In the genomic region with DNA sequence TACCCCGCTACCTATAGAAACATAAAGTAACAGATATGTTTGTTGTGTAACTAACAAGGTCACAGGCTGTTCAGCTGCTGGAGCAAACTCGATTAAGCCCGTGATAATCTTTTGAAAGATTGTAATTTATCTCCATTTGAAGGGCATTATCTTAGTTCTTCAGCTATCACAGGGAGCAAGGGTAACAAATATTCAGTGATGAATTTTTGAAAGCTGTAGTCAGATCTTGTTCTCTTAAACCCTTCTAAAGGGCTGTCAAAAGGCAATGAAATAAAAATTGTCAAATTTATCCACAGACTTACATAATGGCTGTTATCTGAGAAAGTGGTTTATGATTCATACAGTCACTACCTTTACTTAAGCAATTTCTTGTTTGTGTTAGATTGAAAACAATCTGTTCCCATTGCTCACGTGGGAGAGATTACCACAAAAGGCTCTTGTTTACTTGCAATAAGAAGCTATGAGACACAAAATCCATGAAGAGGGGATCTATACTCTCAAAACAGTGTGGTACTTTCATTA, we compare ENCODE assay signal across 11 cellular contexts.
DNase-seq lines count a peak whose midpoint lies in the region; ATAC-seq, FAIRE-seq and TF ChIP-seq lines count a peak whose summit lies in the region.
"Had no signal": no experiment of that assay in that cellular context is flagged by ENCODE, and none has a peak within 500 bp of the region (broad histone marks: within the 10 kb centered on the region; RNA-seq: fewer than 3 reads in every experiment).

No MANE protein-coding gene starts in this region.

- H3K9ac ChIP-seq in GM12878 (ENCODE audit: control insufficient read depth, insufficient read depth, low read length) = no peak overlapping the region

- TF ChIP-seq CTCF in GM12878 (IDR thresholded peaks at IDR 0.05 in 2 of 3, conservative IDR thresholded peaks at IDR 0.05 in 1 of 3; ENCODE audit: control insufficient read depth in 2 of 3, extremely low read depth in 1 of 3, insufficient read depth in 1 of 3, low read depth in 3 of 3, low read length in 3 of 3) = no peak

- H3K4me3 ChIP-seq in ACC112 (ENCODE audit: low read depth, low read length) (peak overlapping the region; percentile 27; the same call in 1 of the 2 replicates), GM12878 (no peak overlapping the region), SJCRH30 (no peak overlapping the region)

- H3K4me2 ChIP-seq in GM12878 (ENCODE audit: control insufficient read depth, insufficient read depth) = no peak overlapping the region

- in situ Hi-C loops in GM12878 (cut with MboI) = no loop called here

- H4K20me1 ChIP-seq in GM12878 (ENCODE audit: control insufficient read depth, insufficient read depth) = no peaks in the 10 kb centered on the region

- SMC1A ChIA-PET in GM12878 (lab: Charles Lee; ENCODE audit: uncharacterized antibody, unreplicated experiment) = interaction anchor here (0.7 to 1.9 kb wide), 10 partner anchors 9 to 238 kb away, joined by 3 to 6 read pairs (median 4); no protein-coding TSS in a partner anchor

- H3K9me3 ChIP-seq in GM12878 (replicated peaks; ENCODE audit: control insufficient read depth, insufficient read depth, low read length) (no peaks in the 10 kb centered on the region; the same call in 2 of the 3 replicates), SJCRH30 (replicated peaks) (no peaks in the 10 kb centered on the region)

- TF ChIP-seq RAD21 in GM12878 (IDR thresholded peaks at IDR 0.05; ENCODE audit: insufficient read depth, low read depth, low read length) = no peak

- ATAC-seq in GM12878 = no peak
- no peak for ATAC-seq in GM18498 (IDR thresholded peaks at IDR 0.05; ENCODE audit: unreplicated experiment)

- H3K27ac ChIP-seq in ACC112 (ENCODE audit: low read depth, low read length) (peak overlapping the region; percentile 70), GM12878 (ENCODE audit: control insufficient read depth, insufficient read depth) (no peak overlapping the region), SJCRH30 (no peak overlapping the region)

- BruUV-seq in GM12878 (replicated peaks; lab: Mats Ljungman, UMichigan) = no TSS peak

- no peak for TF ChIP-seq POLR2A in GM12878 (IDR thresholded peaks at IDR 0.05; ENCODE audit: low read depth, low read length)

- POLR2A ChIA-PET in GM12878 (lab: Charles Lee) = interaction anchor here (0.5 kb wide), 1 partner anchor 23 kb away, joined by 6 read pairs; no protein-coding TSS in a partner anchor

- no peak for FAIRE-seq in HTR-8/SVneo (lab: Jason Lieb, UNC)
- FAIRE-seq in GM12878 (lab: Jason Lieb, UNC) = no peak

- H2AFZ ChIP-seq in ACC112 (ENCODE audit: low read length, unreplicated experiment) = no peak overlapping the region
- H2AFZ ChIP-seq in GM12878 (ENCODE audit: control insufficient read depth, low read depth, low read length) = 0 out of 2 replicates have a peak overlapping the region, but pooled peaks have one; percentile 5

- H3K4me1 ChIP-seq in ACC112 (ENCODE audit: control insufficient read depth, insufficient read depth, low read length, unreplicated experiment) (peaks cover 21% of the 10 kb centered on the region), GM12878 (ENCODE audit: control insufficient read depth, insufficient read depth, low read length) (peaks cover 5% of the 10 kb centered on the region; the same call in 1 of the 2 replicates), SJCRH30 (peaks cover 3% of the 10 kb centered on the region; the same call in 1 of the 2 replicates)

- CTCF ChIA-PET in GM12878 (lab: Yijun Ruan, JAX) = interaction anchor here (0.8 to 0.9 kb wide), 2 partner anchors 22 to 165 kb away, joined by 3 read pairs; no protein-coding TSS in a partner anchor

- WGBS in GM12878 (ENCODE audit: insufficient coverage, insufficient replicate concordance, low lambda C conversion rate, missing lambda C conversion rate) = 73% methylated on average over 4 of the region's 4 CpGs

- RAD21 ChIA-PET in GM12878 (lab: Charles Lee; ENCODE audit: unreplicated experiment) = interaction anchor here (0.8 to 1.5 kb wide), 6 partner anchors 30 to 127 kb away, joined by 3 to 4 read pairs (median 3); no protein-coding TSS in a partner anchor

- no peaks in the 10 kb centered on the region for H3K36me3 ChIP-seq in ACC112 (ENCODE audit: insufficient read depth, low read length)
- no peaks in the 10 kb centered on the region for H3K36me3 ChIP-seq in GM12878 (ENCODE audit: control insufficient read depth in 2 of 2, insufficient read depth in 2 of 2, low read length in 1 of 2)
- no peaks in the 10 kb centered on the region for H3K36me3 ChIP-seq in SJCRH30

- no peak for TF ChIP-seq EP300 in GM12878 (IDR thresholded peaks at IDR 0.05; ENCODE audit: borderline replicate concordance in 1 of 2, control insufficient read depth in 1 of 2, low read depth in 2 of 2, low read length in 2 of 2)

- intact Hi-C loops in GM12878 (cut with micrococcal nuclease; ENCODE audit: unreplicated experiment) = no loop called here

- H3K79me2 ChIP-seq in ACC112 (ENCODE audit: control insufficient read depth, insufficient read depth, low read length, unreplicated experiment) = no peaks in the 10 kb centered on the region
- no peaks in the 10 kb centered on the region for H3K79me2 ChIP-seq in GM12878 (ENCODE audit: control insufficient read depth, insufficient read depth, low read length)

- H3K27me3 ChIP-seq in ACC112 (ENCODE audit: insufficient read depth, low read length) (no peaks in the 10 kb centered on the region), GM12878 (replicated peaks in 1 of 2; ENCODE audit: control insufficient read depth in 2 of 2, insufficient read depth in 2 of 2, low read length in 1 of 2) (no peaks in the 10 kb centered on the region), SJCRH30 (no peaks in the 10 kb centered on the region)

- DNase-seq in HTR-8/SVneo (ENCODE audit: insufficient read length, low spot score) (peak; percentile 35), GM12878 (ENCODE audit: low read depth, low spot score) (no peak), medulla oblongata (ENCODE audit: extremely low spot score) (peak; percentile 41), activated T-cell treated with anti-CD3 and anti-CD28 coated beads for 4 hours (no peak), NCI-H2029 (lab: John Stamatoyannopoulos, UW) (no peak), SJCRH30 (no peak)
- DNase-seq: activated effector memory CD4-positive, alpha-beta T cell treated with Interleukin-2 at 50 U/mL for 16 hours; CD4-positive, alpha-beta T cell; occipital lobe had no signal

TF ChIP-seq in GM12878, 131 proteins besides CTCF, POLR2A, EP300 and RAD21 (continues in another document):
- TF ChIP-seq CBX5 (IDR thresholded peaks at IDR 0.05; ENCODE audit: low read depth) = no peak
- TF ChIP-seq, protein P1, sequence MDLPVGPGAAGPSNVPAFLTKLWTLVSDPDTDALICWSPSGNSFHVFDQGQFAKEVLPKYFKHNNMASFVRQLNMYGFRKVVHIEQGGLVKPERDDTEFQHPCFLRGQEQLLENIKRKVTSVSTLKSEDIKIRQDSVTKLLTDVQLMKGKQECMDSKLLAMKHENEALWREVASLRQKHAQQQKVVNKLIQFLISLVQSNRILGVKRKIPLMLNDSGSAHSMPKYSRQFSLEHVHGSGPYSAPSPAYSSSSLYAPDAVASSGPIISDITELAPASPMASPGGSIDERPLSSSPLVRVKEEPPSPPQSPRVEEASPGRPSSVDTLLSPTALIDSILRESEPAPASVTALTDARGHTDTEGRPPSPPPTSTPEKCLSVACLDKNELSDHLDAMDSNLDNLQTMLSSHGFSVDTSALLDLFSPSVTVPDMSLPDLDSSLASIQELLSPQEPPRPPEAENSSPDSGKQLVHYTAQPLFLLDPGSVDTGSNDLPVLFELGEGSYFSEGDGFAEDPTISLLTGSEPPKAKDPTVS (IDR thresholded peaks at IDR 0.05; ENCODE audit: low read depth, low read length) = no peak
- no peak for TF ChIP-seq IKZF2 (IDR thresholded peaks at IDR 0.05)
- TF ChIP-seq HCFC1 (IDR thresholded peaks at IDR 0.05; ENCODE audit: low read length) = no peak
- no peak for TF ChIP-seq TCF7 (IDR thresholded peaks at IDR 0.05; ENCODE audit: borderline replicate concordance)
- TF ChIP-seq ETV6 (conservative IDR thresholded peaks at IDR 0.05 in 1 of 2, IDR thresholded peaks at IDR 0.05 in 1 of 2; ENCODE audit: borderline replicate concordance in 1 of 2, low read depth in 1 of 2) = no peak
- no peak for TF ChIP-seq BACH1 (IDR thresholded peaks at IDR 0.05; ENCODE audit: borderline replicate concordance)
- TF ChIP-seq, protein P2, sequence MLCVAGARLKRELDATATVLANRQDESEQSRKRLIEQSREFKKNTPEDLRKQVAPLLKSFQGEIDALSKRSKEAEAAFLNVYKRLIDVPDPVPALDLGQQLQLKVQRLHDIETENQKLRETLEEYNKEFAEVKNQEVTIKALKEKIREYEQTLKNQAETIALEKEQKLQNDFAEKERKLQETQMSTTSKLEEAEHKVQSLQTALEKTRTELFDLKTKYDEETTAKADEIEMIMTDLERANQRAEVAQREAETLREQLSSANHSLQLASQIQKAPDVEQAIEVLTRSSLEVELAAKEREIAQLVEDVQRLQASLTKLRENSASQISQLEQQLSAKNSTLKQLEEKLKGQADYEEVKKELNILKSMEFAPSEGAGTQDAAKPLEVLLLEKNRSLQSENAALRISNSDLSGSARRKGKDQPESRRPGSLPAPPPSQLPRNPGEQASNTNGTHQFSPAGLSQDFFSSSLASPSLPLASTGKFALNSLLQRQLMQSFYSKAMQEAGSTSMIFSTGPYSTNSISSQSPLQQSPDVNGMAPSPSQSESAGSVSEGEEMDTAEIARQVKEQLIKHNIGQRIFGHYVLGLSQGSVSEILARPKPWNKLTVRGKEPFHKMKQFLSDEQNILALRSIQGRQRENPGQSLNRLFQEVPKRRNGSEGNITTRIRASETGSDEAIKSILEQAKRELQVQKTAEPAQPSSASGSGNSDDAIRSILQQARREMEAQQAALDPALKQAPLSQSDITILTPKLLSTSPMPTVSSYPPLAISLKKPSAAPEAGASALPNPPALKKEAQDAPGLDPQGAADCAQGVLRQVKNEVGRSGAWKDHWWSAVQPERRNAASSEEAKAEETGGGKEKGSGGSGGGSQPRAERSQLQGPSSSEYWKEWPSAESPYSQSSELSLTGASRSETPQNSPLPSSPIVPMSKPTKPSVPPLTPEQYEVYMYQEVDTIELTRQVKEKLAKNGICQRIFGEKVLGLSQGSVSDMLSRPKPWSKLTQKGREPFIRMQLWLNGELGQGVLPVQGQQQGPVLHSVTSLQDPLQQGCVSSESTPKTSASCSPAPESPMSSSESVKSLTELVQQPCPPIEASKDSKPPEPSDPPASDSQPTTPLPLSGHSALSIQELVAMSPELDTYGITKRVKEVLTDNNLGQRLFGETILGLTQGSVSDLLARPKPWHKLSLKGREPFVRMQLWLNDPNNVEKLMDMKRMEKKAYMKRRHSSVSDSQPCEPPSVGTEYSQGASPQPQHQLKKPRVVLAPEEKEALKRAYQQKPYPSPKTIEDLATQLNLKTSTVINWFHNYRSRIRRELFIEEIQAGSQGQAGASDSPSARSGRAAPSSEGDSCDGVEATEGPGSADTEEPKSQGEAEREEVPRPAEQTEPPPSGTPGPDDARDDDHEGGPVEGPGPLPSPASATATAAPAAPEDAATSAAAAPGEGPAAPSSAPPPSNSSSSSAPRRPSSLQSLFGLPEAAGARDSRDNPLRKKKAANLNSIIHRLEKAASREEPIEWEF (IDR thresholded peaks at IDR 0.05; ENCODE audit: insufficient replicate concordance, low read depth, low read length) = no peak
- no peak for TF ChIP-seq MTA2 (IDR thresholded peaks at IDR 0.05; ENCODE audit: low read depth)

Comparison
In these comparisons a context has a peak if more than half of its experiments do, and no peak if none do; other contexts are left out.
1. DNase-seq: peak in HTR-8/SVneo (single experiment) and medulla oblongata (single experiment); none in GM12878 (single experiment), activated T-cell treated with anti-CD3 and anti-CD28 coated beads for 4 hours (single experiment), NCI-H2029 (single experiment) and SJCRH30 (0 of 2).